In genomic region chr6:105968230-105968954, GRCh38 we compare ENCODE assay signal across 14 cellular contexts.
"Had no signal": no experiment of that assay in that cellular context is flagged by ENCODE, and none has a peak within 500 bp of the region (broad histone marks: within the 10 kb centered on the region; RNA-seq: fewer than 3 reads in every experiment).

No MANE protein-coding gene starts in this region.

- H3K27me3 ChIP-seq: breast epithelium, dorsolateral prefrontal cortex, neutrophil, tibial artery, uterus had no signal

- H3K9me3 ChIP-seq: neutrophil, uterus had no signal

- H3K4me1 ChIP-seq: breast epithelium, tibial artery, uterus had no signal

- DNase-seq: activated naive CD4-positive, alpha-beta T cell treated with Interleukin-2 at 50 U/mL for 16 hours; aorta; dorsolateral prefrontal cortex; endodermal cell; erythroblast; mammary epithelial cell; naive thymus-derived CD8-positive, alpha-beta T cell; tibial artery; uterus had no signal

- H3K4me3 ChIP-seq: breast epithelium, dorsolateral prefrontal cortex, tibial artery, uterus had no signal

- FAIRE-seq: islet of Langerhans had no signal

- H3K27ac ChIP-seq: breast epithelium, dorsolateral prefrontal cortex, neutrophil, tibial artery, uterus had no signal

- ATAC-seq: activated T-helper 17 cell treated with anti-CD3 and anti-CD28 coated beads, Interleukin-2, amount 50 U/mL, for 72 hours; naive thymus-derived CD8-positive, alpha-beta T cell; stimulated activated memory B cell treated with anti-CD40 and anti-IgM and Interleukin-4, amounts not matched to agents 10 μg/mL and 1 μg/mL and 100 μg/mL, for 72 hours had no signal

- H3K36me3 ChIP-seq: breast epithelium, neutrophil, tibial artery, uterus had no signal
